8 cellular contexts compared by ENCODE assay signal in the genomic region with DNA sequence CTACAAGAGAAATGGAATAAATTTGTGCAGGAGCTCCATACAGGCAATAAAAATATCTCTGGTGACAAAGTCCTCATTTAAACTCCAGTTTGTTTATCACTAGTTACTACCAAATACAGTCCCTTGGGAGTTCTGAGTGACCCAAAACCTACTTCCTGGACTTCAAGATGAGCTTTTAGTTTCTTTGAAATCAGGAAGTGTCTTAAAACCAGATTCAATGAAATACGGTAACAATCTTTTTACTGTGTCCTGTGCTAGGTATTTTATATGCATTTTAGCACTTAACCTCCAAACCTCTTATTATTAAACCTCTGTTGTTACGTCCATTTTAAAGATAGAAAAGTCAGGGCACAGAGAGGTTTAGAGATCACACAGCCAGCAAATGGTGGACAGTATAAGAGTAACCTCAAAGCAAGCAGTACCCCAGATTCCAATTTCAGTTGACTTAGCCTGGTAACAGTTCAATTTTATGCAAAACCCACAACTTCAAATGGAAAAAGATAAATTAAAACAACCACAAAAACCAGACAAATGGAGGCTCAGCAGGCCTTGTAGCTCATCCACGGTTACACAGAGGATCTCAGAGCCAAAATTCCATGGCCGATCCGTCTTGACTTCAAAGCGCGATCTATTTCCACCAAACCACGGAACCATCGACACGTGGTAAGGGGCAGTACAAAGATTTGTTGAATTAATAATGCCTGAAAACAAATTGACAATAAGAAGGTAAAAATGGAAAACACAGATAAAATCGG. TPM values are rescaled to one million over a fixed set of nuclear protein-coding genes. Genes with fewer than 3 reads are reported as not detected.
DNase-seq lines count a peak whose midpoint lies in the region; ATAC-seq and TF ChIP-seq lines count a peak whose summit lies in the region.

No MANE protein-coding gene starts in this region.

- peaks cover 91% of the 10 kb centered on the region for H3K79me2 ChIP-seq in mammary epithelial cell (ENCODE audit: insufficient read depth, low read length)

- H3K36me3 ChIP-seq in mammary epithelial cell (ENCODE audit: insufficient read depth, low read length) (peaks cover 4% of the 10 kb centered on the region), thoracic aorta (peaks cover 2% of the 10 kb centered on the region)

- H4K20me1 ChIP-seq in mammary epithelial cell (ENCODE audit: insufficient read depth, low read length), result peaks cover 4% of the 10 kb centered on the region

- peaks cover 45% of the 10 kb centered on the region for H3K4me1 Mint-ChIP-seq in activated CD8-positive, alpha-beta memory T cell treated with anti-CD3 and anti-CD28 coated beads, Interleukin-2, amount 10 ng/mL, durations not matched to agents 7 days and 5 days

- CTCF ChIA-PET in activated CD8-positive, alpha-beta memory T cell treated with anti-CD3 and anti-CD28 coated beads, Interleukin-2, amount 10 ng/mL, durations not matched to agents 7 days and 5 days (lab: Charles Lee), result interaction anchor here (0.6 to 4.1 kb wide), 10 partner anchors 10 to 261 kb away, joined by 3 to 28 read pairs (median 5); no protein-coding TSS in a partner anchor
- CTCF ChIA-PET in mammary epithelial cell (lab: Charles Lee; ENCODE audit: low non-redundant PET), result no interaction called here

- H2AFZ ChIP-seq in mammary epithelial cell (ENCODE audit: low read depth, low read length), result no peak overlapping the region

- H3K27me3 ChIP-seq in mammary epithelial cell (ENCODE audit: insufficient read depth, low read length) (no peaks in the 10 kb centered on the region), thoracic aorta (replicated peaks; ENCODE audit: insufficient read depth) (no peaks in the 10 kb centered on the region)

- intact Hi-C loops in mammary epithelial cell (cut with micrococcal nuclease), result loop anchor here (1.0 kb wide), 3 partner anchors 23 to 45 kb away; no protein-coding TSS in a partner anchor
- intact Hi-C loops in lower leg skin (cut with DNase I; ENCODE audit: low total_unique reads), result no loop called here

- TF ChIP-seq POLR2A in lower leg skin (IDR thresholded peaks at IDR 0.05), result no peak

- H3K4me1 ChIP-seq in mammary epithelial cell (ENCODE audit: insufficient read depth, low read length) (peaks cover 4% of the 10 kb centered on the region), thoracic aorta (ENCODE audit: control insufficient read depth in 1 of 2, low read depth in 2 of 2) (peaks cover 22 to 42% of the 10 kb centered on the region in 2 donors)

- DNase-seq in activated CD8-positive, alpha-beta memory T cell treated with anti-CD3 and anti-CD28 coated beads, Interleukin-2, amount 10 ng/mL, durations not matched to agents 7 days and 5 days, result peak; percentile 59
- DNase-seq in activated CD8-positive, alpha-beta memory T cell treated with anti-CD3 and anti-CD28 coated beads, Interleukin-2, amount 50 U/mL, for 48 hours, result no peak
- DNase-seq in RKO (ENCODE audit: low spot score), result peak; percentile 55
- DNase-seq in mammary epithelial cell, result no peak
- no peak for DNase-seq in lower leg skin (ENCODE audit: low spot score in 2 of 2)
- no peak for DNase-seq in thoracic aorta (ENCODE audit: low spot score)
- no peak for DNase-seq in GM13977 (ENCODE audit: low spot score)

- no peaks in the 10 kb centered on the region for H3K9me3 Mint-ChIP-seq in activated CD8-positive, alpha-beta memory T cell treated with anti-CD3 and anti-CD28 coated beads, Interleukin-2, amount 10 ng/mL, durations not matched to agents 7 days and 5 days (ENCODE audit: low read depth)

- H3K27ac ChIP-seq in mammary epithelial cell (ENCODE audit: insufficient read depth, low read depth, low read length) (peak overlapping the region; percentile 85), thoracic aorta (peak overlapping the region; percentile 82 to 92)

- BruUV-seq in mammary epithelial cell (replicated peaks; lab: Mats Ljungman, UMichigan), result TSS peak; percentile 51

- no peaks in the 10 kb centered on the region for H3K27me3 Mint-ChIP-seq in activated CD8-positive, alpha-beta memory T cell treated with anti-CD3 and anti-CD28 coated beads, Interleukin-2, amount 10 ng/mL, durations not matched to agents 7 days and 5 days

- H3K9ac ChIP-seq in mammary epithelial cell (ENCODE audit: insufficient read depth, low read length), result peak overlapping the region; percentile 86

- H3K36me3 Mint-ChIP-seq in activated CD8-positive, alpha-beta memory T cell treated with anti-CD3 and anti-CD28 coated beads, Interleukin-2, amount 10 ng/mL, durations not matched to agents 7 days and 5 days, result peaks cover 44% of the 10 kb centered on the region

- dilution Hi-C loops in mammary epithelial cell (cut with HindIII; ENCODE audit: low sequenced_read_pairs), result no loop called here

- 5% methylated on average over 11 of the region's 11 CpGs for WGBS in mammary epithelial cell (ENCODE audit: low coverage, missing lambda C conversion rate)
- 3 to 5% methylated on average over 11 of the region's 11 CpGs for WGBS in lower leg skin, 2 donors

- no peak for TF ChIP-seq CTCF in mammary epithelial cell (conservative IDR thresholded peaks at IDR 0.05 in 1 of 2, IDR thresholded peaks at IDR 0.05 in 1 of 2; ENCODE audit: extremely low read depth in 1 of 2, insufficient read depth in 1 of 2, low read depth in 1 of 2, low read length in 2 of 2)
- TF ChIP-seq CTCF in lower leg skin (IDR thresholded peaks at IDR 0.05), result no peak
- TF ChIP-seq CTCF in thoracic aorta (IDR thresholded peaks at IDR 0.05), result no peak
- no peak for TF ChIP-seq CTCF in GM13977 (IDR thresholded peaks at IDR 0.05; ENCODE audit: extremely low read depth, insufficient read depth, missing control alignments)

- ATAC-seq in activated CD8-positive, alpha-beta memory T cell treated with anti-CD3 and anti-CD28 coated beads, Interleukin-2, amount 10 ng/mL, durations not matched to agents 7 days and 5 days, result no peak
- no peak for ATAC-seq in thoracic aorta (ENCODE audit: insufficient number of reproducible peaks, low FRiP score, low read depth)
- ATAC-seq in HG02884 (IDR thresholded peaks at IDR 0.05; ENCODE audit: unreplicated experiment), result no peak

- H3K9me3 ChIP-seq in mammary epithelial cell (replicated peaks; ENCODE audit: insufficient read depth, low read length) (no peaks in the 10 kb centered on the region), thoracic aorta (no peaks in the 10 kb centered on the region)

- peak overlapping the region; percentile 100 for H3K4me3 Mint-ChIP-seq in activated CD8-positive, alpha-beta memory T cell treated with anti-CD3 and anti-CD28 coated beads, Interleukin-2, amount 10 ng/mL, durations not matched to agents 7 days and 5 days

- H3K4me2 ChIP-seq in mammary epithelial cell (ENCODE audit: insufficient read depth, low read depth, low read length), result peak overlapping the region; percentile 71

- in situ Hi-C loops in mammary epithelial cell (cut with MboI; ENCODE audit: low sequenced_read_pairs in 2 of 2), result no loop called here
- in situ Hi-C loops in GM13977 (cut with MboI; ENCODE audit: low pct_unique_long_range_greater_than_20kb, low sequenced_read_pairs, unreplicated experiment), result no loop called here

- H3K4me3 ChIP-seq in mammary epithelial cell (replicated peaks in 1 of 3; ENCODE audit: insufficient read depth in 1 of 3, low read depth in 2 of 3, low read length in 3 of 3) (peak overlapping the region; percentile 76 to 94 (median 81)), lower leg skin (ENCODE audit: low read depth, poor library complexity, severe bottlenecking) (peak overlapping the region; percentile 67), thoracic aorta (peak overlapping the region; percentile 76)

- H3K27ac Mint-ChIP-seq in activated CD8-positive, alpha-beta memory T cell treated with anti-CD3 and anti-CD28 coated beads, Interleukin-2, amount 10 ng/mL, durations not matched to agents 7 days and 5 days, result peak overlapping the region; percentile 100

RNA-seq across cellular contexts. Expression of gene KCMF1, which starts 1.3 kb away (rescaled TPM):
- total RNA-seq in activated CD8-positive, alpha-beta memory T cell treated with anti-CD3 and anti-CD28 coated beads, Interleukin-2, amount 10 ng/mL, durations not matched to agents 7 days and 5 days, result 10 to 100 TPM; 78.2 to 89.0 TPM
- total RNA-seq in mammary epithelial cell (10 to 100 TPM; 73.2 to 94.7 TPM), lower leg skin (10 to 100 TPM; 35.2 to 51.7 (median 39.9) TPM), thoracic aorta (10 to 100 TPM; 40.6 to 46.7 TPM)
- 84.3 TPM for polyA plus RNA-seq in mammary epithelial cell
- 59.3 TPM for polyA minus RNA-seq in mammary epithelial cell

Comparison
In these comparisons a context has a peak if more than half of its experiments do, and no peak if none do; other contexts are left out.
1. DNase-seq: peak in activated CD8-positive, alpha-beta memory T cell treated with anti-CD3 and anti-CD28 coated beads, Interleukin-2, amount 10 ng/mL, durations not matched to agents 7 days and 5 days (single experiment) and RKO (single experiment); none in activated CD8-positive, alpha-beta memory T cell treated with anti-CD3 and anti-CD28 coated beads, Interleukin-2, amount 50 U/mL, for 48 hours (single experiment), mammary epithelial cell (single experiment), lower leg skin (0 of 2), thoracic aorta (single experiment) and GM13977 (single experiment).
2. Peak in every context shown above with its lines, with median percentiles within 50 percentile points of each other: H3K4me3 ChIP-seq.